Comparison of ENCODE assay signal across 8 cellular contexts in the genomic region with DNA sequence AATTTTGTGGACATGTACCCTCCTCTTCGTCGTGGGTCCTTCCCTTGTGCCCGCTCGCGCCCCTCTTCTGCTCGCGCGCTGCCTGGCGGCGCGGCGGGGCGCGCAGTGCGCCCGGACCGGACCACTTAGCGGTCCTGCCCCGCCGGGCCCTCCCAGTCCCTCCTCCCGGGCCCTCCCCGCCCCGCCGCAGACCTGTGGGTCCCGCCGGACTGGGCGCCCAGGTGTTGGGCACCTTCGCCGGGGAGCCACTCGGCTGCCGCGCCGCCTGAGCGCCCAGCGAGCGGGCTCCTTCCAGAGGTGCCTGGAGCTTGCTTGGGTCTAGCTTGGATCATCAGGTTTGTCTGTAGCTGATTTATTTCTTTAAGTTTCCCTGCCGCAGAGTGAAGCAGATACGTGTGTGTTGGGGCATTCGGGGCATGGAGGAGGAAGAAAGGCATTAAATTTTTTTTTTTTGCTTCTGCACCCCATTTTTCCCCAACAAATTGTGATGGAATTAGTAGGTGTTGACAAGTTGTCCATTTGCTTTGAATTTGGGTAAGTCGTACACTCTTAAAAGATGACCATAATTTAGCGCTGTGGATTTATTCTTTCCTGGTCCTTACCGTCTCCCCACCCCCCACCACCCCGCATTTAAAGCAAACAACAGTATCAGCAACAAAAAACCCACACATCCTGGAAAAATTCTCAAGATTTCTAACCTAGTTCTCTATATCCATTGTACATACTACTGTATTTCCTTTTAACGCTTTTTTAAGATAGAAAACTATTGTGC. TPM values are rescaled to one million over a fixed set of nuclear protein-coding genes. Genes with fewer than 3 reads are reported as not detected.
A peak's percentile ranks its signal among the peaks of the same experiment; 100 is the strongest.
DNase-seq lines count a peak whose midpoint lies in the region; ATAC-seq, FAIRE-seq and TF ChIP-seq lines count a peak whose summit lies in the region.

No MANE protein-coding gene starts in this region.

- H3K4me3 ChIP-seq in HL-60 (replicated peaks; ENCODE audit: insufficient read depth, low read length) (peak overlapping the region; percentile 90), astrocyte of the spinal cord (ENCODE audit: low read depth, low read length) (peak overlapping the region; percentile 96), iPS-18c (ENCODE audit: insufficient read depth, low read depth, low read length) (peak overlapping the region; percentile 89), small intestine (ENCODE audit: low read depth in 1 of 2, low read length in 2 of 2) (peak overlapping the region; percentile 82 to 97)

- in situ Hi-C loops in astrocyte of the spinal cord (cut with HindIII; ENCODE audit: low sequenced_read_pairs) = no loop called here

- H3K36me3 ChIP-seq in small intestine (ENCODE audit: control insufficient read depth in 2 of 2, insufficient read depth in 2 of 2, low read length in 2 of 2) = no peaks in the 10 kb centered on the region

- TF ChIP-seq CTCF in HL-60 (IDR thresholded peaks at IDR 0.05; ENCODE audit: insufficient read depth, low read length) (no peak), astrocyte of the spinal cord (IDR thresholded peaks at IDR 0.05; ENCODE audit: low read depth, low read length) (no peak)

- H3K4me1 ChIP-seq in small intestine (ENCODE audit: control insufficient read depth in 2 of 2, insufficient read depth in 1 of 2, low read depth in 1 of 2, low read length in 1 of 2) = peaks cover 0 to 14% of the 10 kb centered on the region in 2 donors

- peak; percentile 84 for DNase-seq in DMS53 (lab: John Stamatoyannopoulos, UW)
- peak in 1 of 2 experiments; percentile 14 for DNase-seq in HL-60 (ENCODE audit: low read depth in 1 of 2, low spot score in 1 of 2)
- peak; percentile 54 for DNase-seq in astrocyte of the spinal cord (ENCODE audit: low read depth, low spot score)
- DNase-seq in small intestine = peak; percentile 67
- DNase-seq in Ammon's horn (ENCODE audit: low spot score) = no peak

- peak overlapping the region; percentile 84 for H3K27ac ChIP-seq in HL-60 (replicated peaks)
- peak overlapping the region; percentile 94 to 97 for H3K27ac ChIP-seq in small intestine (ENCODE audit: low read depth in 1 of 2, low read length in 1 of 2)

- peak; percentile 23 for ATAC-seq in GM21367 (IDR thresholded peaks at IDR 0.05; ENCODE audit: unreplicated experiment)
- ATAC-seq in SK-N-SH treated with all-trans-retinoic acid at 6 μM for 48 hours = peak; percentile 47

- H3K27me3 ChIP-seq in HL-60 (ENCODE audit: insufficient read depth, poor library complexity, severe bottlenecking) (no peaks in the 10 kb centered on the region), small intestine (ENCODE audit: control insufficient read depth in 2 of 2, insufficient read depth in 2 of 2, low read length in 2 of 2) (no peaks in the 10 kb centered on the region)

- no peaks in the 10 kb centered on the region for H3K9me3 ChIP-seq in iPS-18c (ENCODE audit: control insufficient read depth, insufficient read depth, low read length)
- H3K9me3 ChIP-seq in small intestine (ENCODE audit: control insufficient read depth, low read depth) = no peaks in the 10 kb centered on the region

- 0 to 1% (median 1%) methylated on average over 35 to 44 of the region's 44 CpGs for WGBS in small intestine, 3 donors

- no peak for FAIRE-seq in small intestine (lab: Jason Lieb, UNC)

TF ChIP-seq in SK-N-SH treated with all-trans-retinoic acid at 6 μM for 48 hours, 23 proteins besides CTCF, POLR2A, EP300 and RAD21:
- TF ChIP-seq BACH2 (CRISPR knock-in tag; IDR thresholded peaks at IDR 0.05; ENCODE audit: borderline replicate concordance) = no peak
- peak; percentile 1; the same call in 1 of the 2 replicates for TF ChIP-seq ZNF70 (CRISPR knock-in tag; IDR thresholded peaks at IDR 0.05)
- TF ChIP-seq GLIS3 (CRISPR knock-in tag; IDR thresholded peaks at IDR 0.05) = peak; percentile 1; the same call in 1 of the 2 replicates

RNA-seq across cellular contexts. Expression of a gene that starts 0.9 kb away (rescaled TPM):
- 10 to 100 TPM in 2 of 3 donors, 1 to 10 TPM in 1; 10.0 to 17.5 (median 10.7) TPM for polyA plus RNA-seq in small intestine
